15 cellular contexts compared by ENCODE assay signal in the genomic region with DNA sequence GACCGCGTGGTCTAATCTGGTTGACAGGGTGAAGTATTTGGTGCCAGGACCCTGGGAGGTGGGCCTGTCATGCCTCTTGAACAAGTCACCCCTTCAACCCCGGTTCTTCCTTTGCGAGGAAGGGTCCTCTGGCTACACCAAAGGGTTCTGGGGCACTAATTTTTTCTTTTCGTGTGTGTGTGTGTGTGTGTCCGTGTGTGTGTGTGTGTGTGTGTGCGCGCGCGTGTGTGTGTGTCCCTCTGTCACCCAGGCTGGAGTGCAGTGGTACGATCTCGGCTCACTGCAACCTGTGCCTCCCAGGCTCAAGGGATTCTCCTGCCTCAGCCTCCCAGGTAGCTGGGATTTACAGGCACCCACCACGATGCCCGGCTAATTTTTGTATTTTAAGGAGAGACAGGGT. TPM values are rescaled to one million over a fixed set of nuclear protein-coding genes. Genes with fewer than 3 reads are reported as not detected.
DNase-seq lines count a peak whose midpoint lies in the region; ATAC-seq, FAIRE-seq and TF ChIP-seq lines count a peak whose summit lies in the region.
"Not testable (repeated sequence)": the region's sequence is repeated elsewhere in the genome, so short reads cannot be mapped to it uniquely, and the experiment has no call there.
"Had no signal": no experiment of that assay in that cellular context is flagged by ENCODE, and none has a peak within 500 bp of the region (broad histone marks: within the 10 kb centered on the region; RNA-seq: fewer than 3 reads in every experiment).

No MANE protein-coding gene starts in this region.

- not testable (repeated sequence) for TF ChIP-seq POLR2A in H1 (IDR thresholded peaks at IDR 0.05; ENCODE audit: control extremely low read depth in 1 of 2, low read depth in 2 of 2, low read length in 2 of 2); thyroid gland (IDR thresholded peaks at IDR 0.05)

- H3K79me1 ChIP-seq in H1 (ENCODE audit: low read depth, low read length), result not testable (repeated sequence)

- not testable (repeated sequence) for H3K4me3 ChIP-seq in BLaER1; NT2/D1 (ENCODE audit: insufficient read length, low read depth); SJCRH30; H1 (ENCODE audit: extremely low read depth in 1 of 4, insufficient read depth in 2 of 4, low read depth in 3 of 4, low read length in 4 of 4); thyroid gland (replicated peaks in 1 of 3)
- peak overlapping the region; percentile 49 for H3K4me3 ChIP-seq in psoas muscle

- POLR2A ChIA-PET in H1 (lab: Charles Lee; ENCODE audit: partially characterized antibody), result interaction anchor here (1.5 kb wide), 1 partner anchor 95 kb away, joined by 3 read pairs; a partner anchor contains a TSS

- not testable (repeated sequence) for H3K9ac ChIP-seq in BLaER1; H1 (replicated peaks in 1 of 4; ENCODE audit: extremely low read depth in 1 of 4, low read depth in 3 of 4, low read length in 3 of 4)
- peak overlapping the region; percentile 11 for H3K9ac ChIP-seq in NT2/D1 (ENCODE audit: insufficient read length, low read depth)

- H2AFZ ChIP-seq in H1 (ENCODE audit: low read length), result not testable (repeated sequence)

- peak overlapping the region in 2 of 3 experiments; percentile 54 to 55 for H3K27ac Mint-ChIP-seq in nephron

- not testable (repeated sequence) for TF ChIP-seq RAD21 in H1 (IDR thresholded peaks at IDR 0.05 in 1 of 2, conservative IDR thresholded peaks at IDR 0.05 in 1 of 2; ENCODE audit: low read depth in 2 of 2, low read length in 2 of 2)

- intact Hi-C loops in psoas muscle (cut with DNase I), result loop anchor here in 1 of 2 donors (5.0 kb wide), 1 partner anchor 86 kb away; no protein-coding TSS in a partner anchor
- intact Hi-C loops in thyroid gland (cut with DNase I), result not testable (repeated sequence)

- H3K4me1 Mint-ChIP-seq in nephron, result peaks cover 34% of the 10 kb centered on the region

- CTCF ChIA-PET in H1 (lab: Charles Lee; ENCODE audit: partially characterized antibody), result interaction anchor here (0.9 to 12.9 kb wide), 18 partner anchors 9 to 699 kb away, joined by 3 to 134 read pairs (median 4); a partner anchor contains a TSS

- not testable (repeated sequence) for H2BK5ac ChIP-seq in H1 (ENCODE audit: low read depth, low read length)

- peak overlapping the region; percentile 44; the same call in 1 of the 2 replicates for H2BK12ac ChIP-seq in H1 (ENCODE audit: low read depth, low read length)

- H3K9me3 Mint-ChIP-seq in nephron, result not testable (repeated sequence)

- H4K5ac ChIP-seq in H1 (ENCODE audit: insufficient read length, low read depth, low read length), result not testable (repeated sequence)

- WGBS in H1 (ENCODE audit: extremely low coverage in 1 of 2, insufficient coverage in 1 of 2, insufficient read length in 1 of 2, insufficient replicate concordance in 2 of 2, low coverage in 1 of 2, low lambda C conversion rate in 2 of 2, missing lambda C conversion rate in 1 of 2), 2 experiments, result 94% methylated on average over 14 of the region's 14 CpGs; no CpG with 5 or more reads in 1 of the 2 experiments
- 63 to 89% (median 77%) methylated on average over 9 to 14 of the region's 14 CpGs for WGBS in psoas muscle, 3 donors
- 85 to 86% methylated on average over 11 to 13 of the region's 14 CpGs for WGBS in thyroid gland, 2 donors

- not testable (repeated sequence) for DNase-seq in NT2/D1 (ENCODE audit: low read depth, low spot score); SJCRH30; H1 (ENCODE audit: low read depth in 1 of 2, low spot score in 2 of 2); psoas muscle; thyroid gland

- H3K18ac ChIP-seq in H1 (ENCODE audit: extremely low read depth, low read length), result not testable (repeated sequence)

- H2BK15ac ChIP-seq in H1 (ENCODE audit: low read length), result not testable (repeated sequence)

- not testable (repeated sequence) for H4K91ac ChIP-seq in H1 (replicated peaks; ENCODE audit: insufficient read length, low read length)

- H3K27ac ChIP-seq in BLaER1 (peak overlapping the region; percentile 93), SJCRH30 (peak overlapping the region; percentile 88; the same call in 1 of the 2 replicates), psoas muscle (peak overlapping the region; percentile 84), thyroid gland (peak overlapping the region; percentile 38 to 73 (median 48))
- not testable (repeated sequence) for H3K27ac ChIP-seq in H1 (ENCODE audit: low read depth, low read length)

- H3K4me3 Mint-ChIP-seq in nephron, result not testable (repeated sequence)

- not testable (repeated sequence) for H3K27me3 ChIP-seq in BLaER1; NT2/D1 (ENCODE audit: insufficient read depth, insufficient read length); SJCRH30; H1 (replicated peaks in 1 of 4; ENCODE audit: control insufficient read depth in 3 of 4, extremely low read depth in 1 of 4, insufficient read depth in 3 of 4, low read length in 3 of 4); psoas muscle (ENCODE audit: insufficient read depth in 3 of 3, low read length in 2 of 3); thyroid gland

- H4K20me1 ChIP-seq in BLaER1, result peaks cover 15% of the 10 kb centered on the region
- not testable (repeated sequence) for H4K20me1 ChIP-seq in H1 (replicated peaks in 1 of 2; ENCODE audit: control insufficient read depth in 1 of 2, insufficient read depth in 2 of 2, low read length in 2 of 2)

- H4K8ac ChIP-seq in H1 (ENCODE audit: extremely low read depth, insufficient read depth, low read length), result not testable (repeated sequence)

- FAIRE-seq in H1 (lab: Jason Lieb, UNC), result not testable (repeated sequence)

- H3K56ac ChIP-seq in H1 (replicated peaks; ENCODE audit: insufficient read length, low read depth, low read length), result not testable (repeated sequence)

- not testable (repeated sequence) for H3K79me2 ChIP-seq in H1 (ENCODE audit: control insufficient read depth in 1 of 2, insufficient read depth in 2 of 2, low read length in 2 of 2)

- H3K27me3 Mint-ChIP-seq in nephron (ENCODE audit: low read depth), result not testable (repeated sequence)

- not testable (repeated sequence) for H3K4ac ChIP-seq in H1 (replicated peaks; ENCODE audit: insufficient read length, low read depth, low read length)

- H3K36me3 ChIP-seq in BLaER1, result peaks cover 36% of the 10 kb centered on the region
- H3K36me3 ChIP-seq in NT2/D1 (ENCODE audit: insufficient read depth, insufficient read length, low read length); SJCRH30; H1 (ENCODE audit: control insufficient read depth in 2 of 4, insufficient read depth in 4 of 4, low read length in 3 of 4); psoas muscle (ENCODE audit: insufficient read depth in 1 of 2, low read depth in 1 of 2); thyroid gland: not testable (repeated sequence)

- not testable (repeated sequence) for H2BK20ac ChIP-seq in H1 (ENCODE audit: low read length)

- not testable (repeated sequence) for H3K23ac ChIP-seq in H1 (ENCODE audit: insufficient read length)

- not testable (repeated sequence) for ATAC-seq in psoas muscle

- H2BK120ac ChIP-seq in H1 (replicated peaks; ENCODE audit: low read depth, low read length), result not testable (repeated sequence)

- TF ChIP-seq EP300 in H1 (IDR thresholded peaks at IDR 0.05; ENCODE audit: borderline replicate concordance in 1 of 2, low read depth in 2 of 2, low read length in 2 of 2), result not testable (repeated sequence)

- H2AK5ac ChIP-seq in H1 (ENCODE audit: low read depth, low read length), result not testable (repeated sequence)

- TF ChIP-seq CTCF in H1 (IDR thresholded peaks at IDR 0.05; ENCODE audit: control extremely low read depth in 1 of 3, insufficient read depth in 1 of 3, low read depth in 1 of 3, low read length in 3 of 3); nephron (IDR thresholded peaks at IDR 0.05; ENCODE audit: unreplicated experiment in 3 of 3); psoas muscle (IDR thresholded peaks at IDR 0.05); thyroid gland (IDR thresholded peaks at IDR 0.05): not testable (repeated sequence)

- not testable (repeated sequence) for H3K23me2 ChIP-seq in H1 (ENCODE audit: low read depth, low read length)

- H3K14ac ChIP-seq in H1 (ENCODE audit: insufficient read length), result not testable (repeated sequence)

- peaks cover 67% of the 10 kb centered on the region for H3K4me1 ChIP-seq in BLaER1
- H3K4me1 ChIP-seq in NT2/D1 (ENCODE audit: insufficient read depth, insufficient read length), result peaks cover 18% of the 10 kb centered on the region
- peaks cover 42% of the 10 kb centered on the region for H3K4me1 ChIP-seq in SJCRH30
- not testable (repeated sequence) for H3K4me1 ChIP-seq in H1 (replicated peaks in 1 of 4; ENCODE audit: control insufficient read depth in 3 of 4, insufficient read depth in 4 of 4, low read length in 3 of 4)
- H3K4me1 ChIP-seq in psoas muscle, result peaks cover 35% of the 10 kb centered on the region
- peaks cover 6 to 16% of the 10 kb centered on the region in 2 donors for H3K4me1 ChIP-seq in thyroid gland

- H3K9me3 ChIP-seq in BLaER1; NT2/D1 (ENCODE audit: insufficient read depth, low read length); SJCRH30 (replicated peaks); H1 (ENCODE audit: insufficient read depth in 2 of 2, low read depth in 1 of 2, low read length in 1 of 2); psoas muscle; thyroid gland: not testable (repeated sequence)

- H3K4me2 ChIP-seq in BLaER1, result not testable (repeated sequence)
- H3K4me2 ChIP-seq in H1 (ENCODE audit: insufficient read depth in 1 of 2, low read depth in 2 of 2, low read length in 2 of 2), result peak overlapping the region; percentile 12 to 39; a peak in 3 of 4 replicates

- H3K36me3 Mint-ChIP-seq in nephron (ENCODE audit: low read depth), result not testable (repeated sequence)

RNA-seq across cellular contexts. Expression of a gene that starts 14.7 kb away (rescaled TPM):
- 12.3 and 13.4 TPM in 2 replicates for total RNA-seq in SJCRH30 (2014; rRNA removed; shearing (Covaris generic))
- total RNA-seq in H1 (2021; fragmentation: NEBNext Ultra II Directional; extraction: Animal tissue kit (Norgen Biotek cat#: 25700)), result 17.5 and 18.7 TPM in 2 replicates
- polyA plus RNA-seq in H1 (2011; rRNA removed), result 11.5 and 21.0 TPM in 2 replicates
- polyA plus RNA-seq in H1 (2011; cell fraction: cytosol; rRNA removed), result 11.9 TPM
- polyA plus RNA-seq in H1 (2011; cell fraction: nucleus; rRNA removed), result 13.6 TPM
- polyA plus RNA-seq in H1 (2012, experiment 1 of 2), result 4.5 to 12.5 TPM (median 10.7 TPM) in 4 replicates
- 6.4 TPM for polyA plus RNA-seq in H1 (2012, experiment 2 of 2)
- 6.5 TPM for polyA plus RNA-seq in H1 (2013, experiment 1 of 2)
- polyA plus RNA-seq in H1 (2013, experiment 2 of 2), result 7.5 TPM
- polyA minus RNA-seq in H1 (2011; rRNA and poly(A)+ RNA removed), result 5.3 and 6.7 TPM in 2 replicates
- polyA minus RNA-seq in H1 (2011; cell fraction: cytosol; rRNA and poly(A)+ RNA removed), result 11.3 TPM
- polyA minus RNA-seq in H1 (2011; cell fraction: nucleus; rRNA and poly(A)+ RNA removed), result 7.5 TPM
- 10 to 100 TPM; 26.2 to 36.3 (median 29.0) TPM for total RNA-seq in psoas muscle
- 10 to 100 TPM; 13.1 to 27.3 (median 18.6) TPM for polyA plus RNA-seq in psoas muscle
- 10 to 100 TPM in 3 of 4 donors, 1 to 10 TPM in 1; 7.7 to 19.3 (median 14.6) TPM for total RNA-seq in thyroid gland

RNA-seq across cellular contexts. Expression of a gene that starts 54.9 kb away (rescaled TPM):
- not detected in 2 replicates for total RNA-seq in SJCRH30 (2014; rRNA removed; shearing (Covaris generic))
- total RNA-seq in H1 (2021; fragmentation: NEBNext Ultra II Directional; extraction: Animal tissue kit (Norgen Biotek cat#: 25700)), result not detected in 2 replicates
- polyA plus RNA-seq in H1 (2011; rRNA removed) (not detected in 2 replicates), psoas muscle (under 1 TPM; 0.05 to 0.08 (median 0.08) TPM)
- not detected for polyA plus RNA-seq in H1 (2011; cell fraction: cytosol; rRNA removed)
- not detected for polyA plus RNA-seq in H1 (2011; cell fraction: nucleus; rRNA removed)
- 2.5 to 3.1 TPM (median 2.7 TPM) in 4 replicates for polyA plus RNA-seq in H1 (2012, experiment 1 of 2)
- polyA plus RNA-seq in H1 (2012, experiment 2 of 2), result 0.63 TPM
- polyA plus RNA-seq in H1 (2013, experiment 1 of 2), result not detected
- polyA plus RNA-seq in H1 (2013, experiment 2 of 2), result not detected
- not detected in 2 replicates for polyA minus RNA-seq in H1 (2011; rRNA and poly(A)+ RNA removed)
- not detected for polyA minus RNA-seq in H1 (2011; cell fraction: cytosol; rRNA and poly(A)+ RNA removed)
- not detected for polyA minus RNA-seq in H1 (2011; cell fraction: nucleus; rRNA and poly(A)+ RNA removed)
- total RNA-seq in psoas muscle (not detected), thyroid gland (not detected)
- total RNA-seq: A673; CD4-positive, CD25-positive, alpha-beta regulatory T cell; CD8-positive, alpha-beta memory T cell; G401; GM12878; H9 had no signal
- polyA plus RNA-seq: AG04450, HepG2 had no signal
